ENCODE assay signal across 20 cellular contexts in genomic region chr20:46772901-46773300, GRCh38.
DNase-seq lines count a peak whose midpoint lies in the region; ATAC-seq and TF ChIP-seq lines count a peak whose summit lies in the region.
"Had no signal": no experiment of that assay in that cellular context is flagged by ENCODE, and none has a peak within 500 bp of the region (broad histone marks: within the 10 kb centered on the region; RNA-seq: fewer than 3 reads in every experiment).

No MANE protein-coding gene starts in this region.

- no peak overlapping the region for H3K27ac ChIP-seq in CD8-positive, alpha-beta memory T cell (ENCODE audit: low read depth, low read length)
- H3K27ac ChIP-seq in upper lobe of right lung: no peak overlapping the region

- CTCF ChIA-PET in WTC11 (lab: Charles Lee): interaction anchor here (0.5 to 1.7 kb wide), 2 partner anchors 20 to 742 kb away, joined by 3 read pairs; no protein-coding TSS in a partner anchor
- CTCF ChIA-PET in CD8-positive, alpha-beta memory T cell (lab: Charles Lee): no interaction called here

- H3K4me1 ChIP-seq in CD8-positive, alpha-beta memory T cell (ENCODE audit: insufficient read depth, low read length): no peaks in the 10 kb centered on the region
- no peaks in the 10 kb centered on the region for H3K4me1 ChIP-seq in upper lobe of right lung

- no peak overlapping the region for H3K4me3 ChIP-seq in CD8-positive, alpha-beta memory T cell (ENCODE audit: low read length)
- H3K4me3 ChIP-seq in upper lobe of right lung: no peak overlapping the region
- H3K4me3 ChIP-seq: mucosa of descending colon had no signal

- H3K36me3 ChIP-seq in CD8-positive, alpha-beta memory T cell (ENCODE audit: insufficient read depth, low read length): no peaks in the 10 kb centered on the region
- H3K36me3 ChIP-seq in upper lobe of right lung: no peaks in the 10 kb centered on the region

- peaks cover 4% of the 10 kb centered on the region for H3K27me3 ChIP-seq in CD8-positive, alpha-beta memory T cell (ENCODE audit: insufficient read depth, low read length, poor library complexity, severe bottlenecking)
- peaks cover 10% of the 10 kb centered on the region for H3K27me3 ChIP-seq in upper lobe of right lung

- H3K27ac Mint-ChIP-seq in WTC11: no peak overlapping the region
- H3K27ac Mint-ChIP-seq in CD8-positive, alpha-beta memory T cell: no peak overlapping the region
- H3K27ac Mint-ChIP-seq: activated naive CD4-positive, alpha-beta T cell treated with anti-CD3 and anti-CD28 coated beads, Interleukin-2, amount 50 U/mL, for 72 hours; brain; CD4-positive, CD25-positive, alpha-beta regulatory T cell had no signal

- H3K9me3 Mint-ChIP-seq in WTC11: peaks cover 8% of the 10 kb centered on the region
- H3K9me3 Mint-ChIP-seq in CD8-positive, alpha-beta memory T cell: no peaks in the 10 kb centered on the region
- H3K9me3 Mint-ChIP-seq: activated naive CD4-positive, alpha-beta T cell treated with anti-CD3 and anti-CD28 coated beads, Interleukin-2, amount 50 U/mL, for 72 hours; CD4-positive, CD25-positive, alpha-beta regulatory T cell had no signal

- intact Hi-C loops in upper lobe of right lung (cut with DNase I): no loop called here

- no peaks in the 10 kb centered on the region for H3K36me3 Mint-ChIP-seq in WTC11
- H3K36me3 Mint-ChIP-seq in CD8-positive, alpha-beta memory T cell: no peaks in the 10 kb centered on the region
- H3K36me3 Mint-ChIP-seq: activated naive CD4-positive, alpha-beta T cell treated with anti-CD3 and anti-CD28 coated beads, Interleukin-2, amount 50 U/mL, for 72 hours; brain; CD4-positive, CD25-positive, alpha-beta regulatory T cell had no signal

- POLR2A ChIA-PET in WTC11 (lab: Charles Lee): no interaction called here
- POLR2A ChIA-PET in CD8-positive, alpha-beta memory T cell (lab: Charles Lee): no interaction called here

- ATAC-seq in WTC11: peak; percentile 39; the same call in 1 of the 2 replicates
- no peak for ATAC-seq in HG03460 (IDR thresholded peaks at IDR 0.05; ENCODE audit: unreplicated experiment)
- ATAC-seq in HG03108 (IDR thresholded peaks at IDR 0.05; ENCODE audit: unreplicated experiment): no peak
- ATAC-seq in upper lobe of right lung: no peak
- ATAC-seq: activated naive CD4-positive, alpha-beta T cell treated with anti-CD3 and anti-CD28 coated beads, Interleukin-2, amount 50 U/mL, for 72 hours; left cardiac atrium; mucosa of descending colon had no signal

- no peak overlapping the region for H3K4me3 Mint-ChIP-seq in WTC11
- no peak overlapping the region for H3K4me3 Mint-ChIP-seq in CD8-positive, alpha-beta memory T cell
- H3K4me3 Mint-ChIP-seq: brain; CD4-positive, CD25-positive, alpha-beta regulatory T cell had no signal

- H3K4me1 Mint-ChIP-seq in WTC11: peaks cover 11% of the 10 kb centered on the region
- H3K4me1 Mint-ChIP-seq in CD8-positive, alpha-beta memory T cell: no peaks in the 10 kb centered on the region
- H3K4me1 Mint-ChIP-seq: CD4-positive, CD25-positive, alpha-beta regulatory T cell had no signal

- H3K9me3 ChIP-seq in CD8-positive, alpha-beta memory T cell (ENCODE audit: low read length): no peaks in the 10 kb centered on the region
- no peaks in the 10 kb centered on the region for H3K9me3 ChIP-seq in upper lobe of right lung
- H3K9me3 ChIP-seq: mucosa of descending colon had no signal

- no peaks in the 10 kb centered on the region; the same call in 1 of the 2 replicates for H3K27me3 Mint-ChIP-seq in WTC11 (ENCODE audit: low read depth)
- H3K27me3 Mint-ChIP-seq in CD8-positive, alpha-beta memory T cell: peaks cover 12 to 53% of the 10 kb centered on the region in 2 donors

- peak; percentile 17 to 63 for DNase-seq in NCI-H524 (lab: John Stamatoyannopoulos, UW)
- no peak for DNase-seq in NCI-H524 treated with DMSO at 0.1 percent for 48 hours (lab: John Stamatoyannopoulos, UW)
- DNase-seq in WTC11 (ENCODE audit: low spot score): peak; percentile 31
- DNase-seq in iPS-NIHi7 (ENCODE audit: extremely low spot score): peak; percentile 31
- no peak for DNase-seq in CD8-positive, alpha-beta memory T cell
- DNase-seq in upper lobe of right lung: no peak
- DNase-seq: 8988T; activated CD4-positive, alpha-beta T cell treated with anti-CD3 and anti-CD28 coated beads, Interleukin-2, amount 50 U/mL, for 4 hours; activated T-cell treated with anti-CD3 and anti-CD28 coated beads, Interleukin-2, amount 50 U/mL, for 1 hour; CD4-positive, CD25-positive, alpha-beta regulatory T cell; hypothalamus; left cardiac atrium; NCI-H187 treated with DMSO at 0.1 percent for 48 hours; NCI-H510A; occipital lobe had no signal

- TF ChIP-seq CTCF in WTC11 (IDR thresholded peaks at IDR 0.05): peak; percentile 31; the same call in 1 of the 2 replicates
- no peak for TF ChIP-seq CTCF in upper lobe of right lung (IDR thresholded peaks at IDR 0.05)

TF ChIP-seq in WTC11, 78 proteins besides CTCF, POLR2A, EP300 and RAD21:
- TF ChIP-seq TP53 (CRISPR knock-in tag; IDR thresholded peaks at IDR 0.05) (no peak), ZNF423 (CRISPR knock-in tag; IDR thresholded peaks at IDR 0.05) (peak; percentile 14; the same call in 1 of the 2 replicates), ZNF263 (CRISPR knock-in tag; IDR thresholded peaks at IDR 0.05; ENCODE audit: low read depth) (no peak), OVOL2 (CRISPR knock-in tag; IDR thresholded peaks at IDR 0.05; ENCODE audit: borderline replicate concordance) (no peak), ATF3 (CRISPR knock-in tag; conservative IDR thresholded peaks at IDR 0.05) (no peak), GTF2I (CRISPR knock-in tag; conservative IDR thresholded peaks at IDR 0.05) (no peak), PRDM15 (CRISPR knock-in tag; IDR thresholded peaks at IDR 0.05) (no peak), ZNF396 (CRISPR knock-in tag; IDR thresholded peaks at IDR 0.05; ENCODE audit: borderline replicate concordance) (no peak), CBFB (CRISPR knock-in tag; IDR thresholded peaks at IDR 0.05; ENCODE audit: low read depth) (no peak)

Comparison
In these comparisons a context has a peak if more than half of its experiments do, and no peak if none do; other contexts are left out.
1. DNase-seq: peak in NCI-H524 (2 of 2), WTC11 (single experiment) and iPS-NIHi7 (single experiment); none in NCI-H524 treated with DMSO at 0.1 percent for 48 hours (single experiment), CD8-positive, alpha-beta memory T cell (0 of 5) and upper lobe of right lung (single experiment).